Comparison of ENCODE assay signal across 16 cellular contexts in the genomic region with DNA sequence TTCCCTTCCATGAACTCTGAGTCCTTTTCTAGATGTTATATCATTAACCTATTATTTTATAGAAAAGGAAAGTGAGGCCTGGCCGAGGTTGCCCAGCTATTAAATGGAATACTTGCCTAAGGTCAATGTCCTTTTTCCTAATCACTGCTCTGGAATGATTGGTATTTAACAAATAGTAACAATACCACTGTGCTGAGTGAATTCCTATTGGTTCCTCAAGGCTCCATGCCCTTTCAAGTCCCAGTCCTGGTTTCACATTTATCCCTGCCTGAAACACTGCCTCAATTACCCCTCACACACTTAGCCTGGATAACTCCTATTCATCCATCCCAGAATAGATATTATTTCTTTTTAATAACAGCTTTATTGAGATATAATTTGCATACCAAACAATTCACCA. TPM values are rescaled to one million over a fixed set of nuclear protein-coding genes. Genes with fewer than 3 reads are reported as not detected.
DNase-seq lines count a peak whose midpoint lies in the region; FAIRE-seq and TF ChIP-seq lines count a peak whose summit lies in the region.
"Had no signal": no experiment of that assay in that cellular context is flagged by ENCODE, and none has a peak within 500 bp of the region (broad histone marks: within the 10 kb centered on the region; RNA-seq: fewer than 3 reads in every experiment).

No MANE protein-coding gene starts in this region.

- H3K4me1 ChIP-seq in osteoblast (ENCODE audit: insufficient read depth, low read length), result peaks cover 3% of the 10 kb centered on the region
- H3K4me1 ChIP-seq: colonic mucosa had no signal

- H4K20me1 ChIP-seq in osteoblast (ENCODE audit: insufficient read depth, low read length), result no peaks in the 10 kb centered on the region

- peak; percentile 61 for DNase-seq in RWPE1 (ENCODE audit: low spot score)
- peak; percentile 38 for DNase-seq in fibroblast of mammary gland (ENCODE audit: low read depth)
- no peak for DNase-seq in osteoblast (ENCODE audit: insufficient read length, low spot score, missing footprints)
- DNase-seq in C1 segment of cervical spinal cord (lab: John Stamatoyannopoulos, UW), result no peak
- DNase-seq in COR-L47 (lab: John Stamatoyannopoulos, UW), result no peak
- no peak for DNase-seq in KBM-7
- DNase-seq in SHP77 treated with DMSO at 0.1 percent for 48 hours (lab: John Stamatoyannopoulos, UW), result no peak
- DNase-seq: activated naive CD8-positive, alpha-beta T cell treated with anti-CD3 and anti-CD28 coated beads, Interleukin-2, amount 10 ng/mL, durations not matched to agents 7 days and 5 days; CD4-positive, alpha-beta memory T cell; colonic mucosa; left cardiac atrium; NCI-H1694; NCI-H82; stomach had no signal

- CTCF ChIA-PET in RWPE1 (lab: Yijun Ruan, JAX), result no interaction called here

- no peaks in the 10 kb centered on the region for H3K27me3 ChIP-seq in osteoblast (ENCODE audit: insufficient read depth, low read length)
- H3K27me3 ChIP-seq: colonic mucosa, foreskin keratinocyte had no signal

- in situ Hi-C loops in KBM-7 (cut with MboI; ENCODE audit: low pct_unique_long_range_greater_than_20kb, low sequenced_read_pairs), result no loop called here

- no peaks in the 10 kb centered on the region for H3K36me3 ChIP-seq in osteoblast (ENCODE audit: insufficient read depth, low read length)
- H3K36me3 ChIP-seq: colonic mucosa, stomach had no signal

- POLR2A ChIA-PET in RWPE1 (lab: Yijun Ruan, JAX; ENCODE audit: low non-redundant PET), result no interaction called here

- H3K4me3 ChIP-seq in fibroblast of mammary gland (ENCODE audit: control insufficient read depth, low read depth, low read length) (no peak overlapping the region), osteoblast (ENCODE audit: insufficient read depth, low read length) (no peak overlapping the region)
- H3K4me3 ChIP-seq: colonic mucosa, stomach had no signal

- peak overlapping the region; percentile 2 for H3K4me2 ChIP-seq in osteoblast (ENCODE audit: insufficient read depth, low read length)

- FAIRE-seq in G401.6 (lab: Jason Lieb, UNC), result peak; percentile 96

- no peaks in the 10 kb centered on the region for H3K9me3 ChIP-seq in osteoblast (ENCODE audit: low read depth, low read length)
- H3K9me3 ChIP-seq: colonic mucosa, stomach had no signal

- TF ChIP-seq CTCF in RWPE1 (conservative IDR thresholded peaks at IDR 0.05; ENCODE audit: low read depth), result no peak
- TF ChIP-seq CTCF in fibroblast of mammary gland (conservative IDR thresholded peaks at IDR 0.05; ENCODE audit: control insufficient read depth, insufficient read depth, low read depth, low read length), result no peak
- TF ChIP-seq CTCF in osteoblast (IDR thresholded peaks at IDR 0.05; ENCODE audit: extremely low read depth, low read depth, low read length), result no peak

- no peak overlapping the region for H2AFZ ChIP-seq in osteoblast (ENCODE audit: low read length)

- no peak overlapping the region for H3K27ac ChIP-seq in RWPE1
- H3K27ac ChIP-seq in osteoblast (ENCODE audit: low read depth, low read length), result no peak overlapping the region
- H3K27ac ChIP-seq: colonic mucosa, foreskin keratinocyte, stomach had no signal

- H3K79me2 ChIP-seq in osteoblast (ENCODE audit: insufficient read depth, low read length), result peaks cover 2% of the 10 kb centered on the region

RNA-seq across cellular contexts. Expression of gene TCEAL9, which starts 6.2 kb away (rescaled TPM):
- total RNA-seq in osteoblast, result 96.4 and 110 TPM in 2 replicates

RNA-seq across cellular contexts. Expression of gene BEX3, which starts 13.8 kb away (rescaled TPM):
- 144 and 150 TPM in 2 replicates for total RNA-seq in osteoblast

RNA-seq across cellular contexts. Expression of gene TCEAL7, which starts 32.5 kb away (rescaled TPM):
- total RNA-seq in osteoblast, result 6.5 and 10.0 TPM in 2 replicates
- total RNA-seq: activated naive CD8-positive, alpha-beta T cell treated with anti-CD3 and anti-CD28 coated beads, Interleukin-2, amount 10 ng/mL, durations not matched to agents 7 days and 5 days; CD4-positive, alpha-beta memory T cell had no signal

RNA-seq across cellular contexts. Expression of gene BEX2, which starts 51.7 kb away (rescaled TPM):
- 2.4 and 4.3 TPM in 2 replicates for total RNA-seq in osteoblast

Comparison
In these comparisons a context has a peak if more than half of its experiments do, and no peak if none do; other contexts are left out.
1. DNase-seq: peak in RWPE1 (single experiment) and fibroblast of mammary gland (single experiment); none in osteoblast (single experiment), C1 segment of cervical spinal cord (0 of 14), COR-L47 (single experiment), KBM-7 (single experiment) and SHP77 treated with DMSO at 0.1 percent for 48 hours (single experiment).